In genomic region chr11:59144096-59144495, GRCh38 we compare ENCODE assay signal across 8 cellular contexts. TPM values are rescaled to one million over a fixed set of nuclear protein-coding genes. Genes with fewer than 3 reads are reported as not detected.
DNase-seq lines count a peak whose midpoint lies in the region; ATAC-seq and TF ChIP-seq lines count a peak whose summit lies in the region.

No MANE protein-coding gene starts in this region.

- peak overlapping the region; percentile 94 to 100 (median 98) for H3K27ac Mint-ChIP-seq in naive thymus-derived CD8-positive, alpha-beta T cell

- POLR2A ChIA-PET in BJ (lab: Charles Lee) = interaction anchor here (0.9 kb wide), 1 partner anchor 38 kb away, joined by 3 read pairs; no protein-coding TSS in a partner anchor
- POLR2A ChIA-PET in naive thymus-derived CD8-positive, alpha-beta T cell (lab: Charles Lee) = interaction anchor here (1.0 to 1.6 kb wide), 3 partner anchors 9 to 69 kb away, joined by 3 to 4 read pairs (median 3); partner anchors contain the start of gene MPEG1

- H3K4me3 ChIP-seq in BJ (ENCODE audit: low read depth, low read length) = peak overlapping the region; percentile 46

- CTCF ChIA-PET in BJ (lab: Yijun Ruan, JAX) = interaction anchor here (1.2 to 6.6 kb wide), 3 partner anchors 8 to 28 kb away, joined by 4 to 56 read pairs (median 16); partner anchors contain the start of gene DTX4

- H3K27me3 Mint-ChIP-seq in naive thymus-derived CD8-positive, alpha-beta T cell = no peaks in the 10 kb centered on the region

- DNase-seq in BJ (ENCODE audit: low read depth) = no peak
- DNase-seq in LHCN-M2 (ENCODE audit: low read depth) = peak; percentile 5
- peak in 1 of 61 donors; percentile 1 for DNase-seq in caudate nucleus (lab: John Stamatoyannopoulos, UW)
- no peak for DNase-seq in naive thymus-derived CD8-positive, alpha-beta T cell
- DNase-seq in NCI-H2107 treated with DMSO at 0.1 percent for 48 hours (lab: John Stamatoyannopoulos, UW; ENCODE audit: unreplicated experiment) = no peak
- DNase-seq in activated CD4-positive, alpha-beta T cell treated with anti-CD3 and anti-CD28 coated beads for 4 hours = no peak
- DNase-seq in NK-92 (lab: John Stamatoyannopoulos, UW; ENCODE audit: unreplicated experiment) = no peak

- H3K9me3 Mint-ChIP-seq in naive thymus-derived CD8-positive, alpha-beta T cell = no peaks in the 10 kb centered on the region

- no peak for TF ChIP-seq CTCF in BJ (IDR thresholded peaks at IDR 0.05; ENCODE audit: insufficient read depth, low read depth, low read length)

- H3K4me1 Mint-ChIP-seq in naive thymus-derived CD8-positive, alpha-beta T cell = peaks cover 28 to 73% (median 52%) of the 10 kb centered on the region in 4 donors

- H3K4me3 Mint-ChIP-seq in naive thymus-derived CD8-positive, alpha-beta T cell = peak overlapping the region; percentile 94 to 99 (median 97)

- peaks cover 4 to 28% (median 8%) of the 10 kb centered on the region in 3 donors for H3K36me3 Mint-ChIP-seq in naive thymus-derived CD8-positive, alpha-beta T cell

- no peaks in the 10 kb centered on the region for H3K36me3 ChIP-seq in BJ (ENCODE audit: control insufficient read depth, insufficient read depth, low read length)

- H3K27me3 ChIP-seq in BJ (ENCODE audit: control insufficient read depth, insufficient read depth, low read length) = no peaks in the 10 kb centered on the region

- ATAC-seq in naive thymus-derived CD8-positive, alpha-beta T cell = no peak
- no peak for ATAC-seq in HG02970 (IDR thresholded peaks at IDR 0.05; ENCODE audit: low FRiP score, unreplicated experiment)

- peak overlapping the region; percentile 45 for H3K27ac ChIP-seq in caudate nucleus (ENCODE audit: low read depth, low read length)

RNA-seq across cellular contexts. Expression of gene FAM111A, which starts 1.4 kb away (rescaled TPM):
- polyA plus RNA-seq in BJ (2011; rRNA removed) = 19.7 and 30.3 TPM in 2 replicates
- polyA minus RNA-seq in BJ (2011; rRNA and poly(A)+ RNA removed) = 9.5 and 10.9 TPM in 2 replicates
- 80.3 and 80.8 TPM in 2 replicates for total RNA-seq in LHCN-M2 (2014; rRNA removed)
- polyA plus RNA-seq in LHCN-M2 (2012) = 12.4 TPM
- 100 to 1,000 TPM; 113 to 117 TPM for total RNA-seq in naive thymus-derived CD8-positive, alpha-beta T cell
- 10 to 100 TPM; 21.7 to 26.4 (median 22.9) TPM for polyA plus RNA-seq in naive thymus-derived CD8-positive, alpha-beta T cell

RNA-seq across cellular contexts. Expression of gene DTX4, which starts 27.8 kb away (rescaled TPM):
- 0.98 and 1.2 TPM in 2 replicates for polyA plus RNA-seq in BJ (2011; rRNA removed)
- polyA minus RNA-seq in BJ (2011; rRNA and poly(A)+ RNA removed) = 2.4 and 2.6 TPM in 2 replicates
- 0.38 and 1.2 TPM in 2 replicates for total RNA-seq in LHCN-M2 (2014; rRNA removed)
- 4.3 TPM for polyA plus RNA-seq in LHCN-M2 (2012)
- 1 to 10 TPM; 3.3 to 3.5 TPM for total RNA-seq in naive thymus-derived CD8-positive, alpha-beta T cell
- polyA plus RNA-seq in naive thymus-derived CD8-positive, alpha-beta T cell = under 1 TPM; 0.02 to 0.64 (median 0.14) TPM

RNA-seq across cellular contexts. Expression of gene FAM111B, which starts 37.1 kb away (rescaled TPM):
- polyA plus RNA-seq in BJ (2011; rRNA removed) = 0.76 and 1.9 TPM in 2 replicates
- polyA minus RNA-seq in BJ (2011; rRNA and poly(A)+ RNA removed) = 0.67 and 0.95 TPM in 2 replicates
- total RNA-seq in LHCN-M2 (2014; rRNA removed) = 37.0 and 38.9 TPM in 2 replicates
- 4.9 TPM for polyA plus RNA-seq in LHCN-M2 (2012)
- total RNA-seq in naive thymus-derived CD8-positive, alpha-beta T cell = 1 to 10 TPM; 2.9 to 4.6 TPM
- not detected for polyA plus RNA-seq in naive thymus-derived CD8-positive, alpha-beta T cell

RNA-seq across cellular contexts. Expression of gene GLYATL1B, which starts 58.0 kb away (rescaled TPM):
- not detected in 2 replicates for polyA plus RNA-seq in BJ (2011; rRNA removed)
- polyA minus RNA-seq in BJ (2011; rRNA and poly(A)+ RNA removed) = not detected in 2 replicates
- not detected in 2 replicates for total RNA-seq in LHCN-M2 (2014; rRNA removed)
- polyA plus RNA-seq in LHCN-M2 (2012) = not detected
- total RNA-seq in naive thymus-derived CD8-positive, alpha-beta T cell = not detected
- not detected for polyA plus RNA-seq in naive thymus-derived CD8-positive, alpha-beta T cell
